In the genomic region with DNA sequence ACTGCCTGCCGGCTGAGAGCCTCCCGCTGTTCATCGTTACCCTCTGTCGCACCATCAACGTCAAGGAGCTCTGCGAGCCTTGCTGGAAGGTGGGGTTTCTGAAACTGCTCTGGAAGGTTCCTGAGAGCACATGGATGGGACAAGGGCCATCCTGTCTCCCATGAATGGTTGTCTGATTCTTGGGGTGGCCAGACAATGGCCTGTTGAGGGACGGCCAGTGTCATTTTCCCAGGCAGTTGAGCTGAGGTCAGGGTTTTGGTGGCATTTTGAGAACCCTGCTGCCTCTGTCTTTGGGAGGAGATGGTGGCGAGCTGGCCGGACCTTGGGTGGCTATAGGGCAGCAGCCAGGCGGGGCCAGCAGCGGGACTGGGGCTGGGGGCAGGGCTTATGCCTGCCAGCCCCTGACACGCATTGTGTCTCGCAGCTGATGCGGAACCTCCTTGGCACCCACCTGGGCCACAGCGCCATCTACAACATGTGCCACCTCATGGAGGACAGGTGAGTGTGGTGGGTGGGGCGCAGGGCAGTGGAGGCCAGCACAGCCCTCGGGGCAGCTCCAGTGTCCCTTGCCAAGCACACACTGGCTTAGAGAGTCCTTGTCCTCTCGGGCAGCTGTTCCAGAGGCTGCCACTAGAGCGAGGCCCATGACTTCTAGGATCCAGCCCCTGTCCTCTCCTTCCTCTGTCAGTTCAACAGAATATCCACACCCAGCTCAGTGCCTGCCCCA, we compare ENCODE assay signal across 10 cellular contexts. TPM values are rescaled to one million over a fixed set of nuclear protein-coding genes. Genes with fewer than 3 reads are reported as not detected.
DNase-seq lines count a peak whose midpoint lies in the region; ATAC-seq, FAIRE-seq and TF ChIP-seq lines count a peak whose summit lies in the region.
"Had no signal": no experiment of that assay in that cellular context is flagged by ENCODE, and none has a peak within 500 bp of the region (broad histone marks: within the 10 kb centered on the region; RNA-seq: fewer than 3 reads in every experiment).

No MANE protein-coding gene starts in this region.

- no peak overlapping the region for H3K9ac ChIP-seq in DND-41 (ENCODE audit: low read depth, low read length)
- H3K9ac ChIP-seq in IMR-90 (ENCODE audit: low read depth, low read length), result no peak overlapping the region
- no peak overlapping the region for H3K9ac ChIP-seq in H1 (replicated peaks in 1 of 4; ENCODE audit: extremely low read depth in 1 of 4, low read depth in 3 of 4, low read length in 3 of 4)

- H2BK5ac ChIP-seq in IMR-90 (ENCODE audit: low read depth, low read length, poor library complexity, severe bottlenecking) (no peak overlapping the region), H1 (ENCODE audit: low read depth, low read length) (no peak overlapping the region)

- H3K18ac ChIP-seq in IMR-90 (ENCODE audit: low read depth, low read length), result no peak overlapping the region
- no peak overlapping the region for H3K18ac ChIP-seq in H1 (ENCODE audit: extremely low read depth, low read length)

- H3K14ac ChIP-seq in IMR-90 (replicated peaks; ENCODE audit: low read depth, low read length) (no peak overlapping the region), H1 (ENCODE audit: insufficient read length) (no peak overlapping the region)

- H2BK120ac ChIP-seq in IMR-90 (ENCODE audit: low read depth, low read length) (no peak overlapping the region), H1 (replicated peaks; ENCODE audit: low read depth, low read length) (no peak overlapping the region)

- dilution Hi-C loops in IMR-90 (cut with HindIII; ENCODE audit: low sequenced_read_pairs, unreplicated experiment), result no loop called here

- H3K79me1 ChIP-seq in IMR-90 (ENCODE audit: low read depth in 1 of 2, low read length in 2 of 2) (peaks cover 5 to 28% of the 10 kb centered on the region in 2 experiments; a peak in 3 of 4 replicates), H1 (ENCODE audit: low read depth, low read length) (no peaks in the 10 kb centered on the region)

- H3K23ac ChIP-seq in IMR-90 (ENCODE audit: low read depth, low read length) (no peak overlapping the region), H1 (ENCODE audit: insufficient read length) (no peak overlapping the region)

- H3K9me3 Mint-ChIP-seq in osteocyte (ENCODE audit: unreplicated experiment), result no peaks in the 10 kb centered on the region

- H4K20me1 ChIP-seq in DND-41 (ENCODE audit: insufficient read depth, low read length) (peaks cover 7% of the 10 kb centered on the region; the same call in 1 of the 2 replicates), IMR-90 (ENCODE audit: insufficient read depth, low read length) (no peaks in the 10 kb centered on the region; the same call in 1 of the 2 replicates), H1 (replicated peaks in 1 of 2; ENCODE audit: control insufficient read depth in 1 of 2, insufficient read depth in 2 of 2, low read length in 2 of 2) (peaks cover 2 to 11% of the 10 kb centered on the region in 2 experiments)

- no peak for ATAC-seq in DND-41 (ENCODE audit: insufficient read depth, low read depth)
- no peak for ATAC-seq in IMR-90 (ENCODE audit: low read depth)

- H2AFZ ChIP-seq in DND-41 (ENCODE audit: low read depth, low read length) (no peak overlapping the region), IMR-90 (replicated peaks; ENCODE audit: low read length, poor library complexity) (no peak overlapping the region), H1 (ENCODE audit: low read length) (no peak overlapping the region)

- no peaks in the 10 kb centered on the region for H3K79me2 ChIP-seq in DND-41 (ENCODE audit: insufficient read depth, low read length)
- no peaks in the 10 kb centered on the region for H3K79me2 ChIP-seq in H1 (ENCODE audit: control insufficient read depth in 1 of 2, insufficient read depth in 2 of 2, low read length in 2 of 2)

- H2AK5ac ChIP-seq in IMR-90 (ENCODE audit: low read depth, low read length), result no peak overlapping the region
- H2AK5ac ChIP-seq in H1 (ENCODE audit: low read depth, low read length), result no peak overlapping the region

- H3K4me3 ChIP-seq in DND-41 (ENCODE audit: low read depth in 1 of 2, low read length in 2 of 2) (no peak overlapping the region), IMR-90 (ENCODE audit: insufficient read depth, low read depth, low read length) (no peak overlapping the region), H1 (ENCODE audit: extremely low read depth in 1 of 4, insufficient read depth in 2 of 4, low read depth in 3 of 4, low read length in 4 of 4) (no peak overlapping the region)

- no peaks in the 10 kb centered on the region for H3K4me1 Mint-ChIP-seq in osteocyte (ENCODE audit: unreplicated experiment)

- H3K4me2 ChIP-seq in DND-41 (ENCODE audit: insufficient read depth, low read length) (no peak overlapping the region), IMR-90 (ENCODE audit: low read depth, low read length) (no peak overlapping the region), H1 (ENCODE audit: insufficient read depth in 1 of 2, low read depth in 2 of 2, low read length in 2 of 2) (no peak overlapping the region)

- H3K27me3 ChIP-seq in DND-41 (ENCODE audit: insufficient read depth, low read length, poor library complexity), result no peaks in the 10 kb centered on the region
- no peaks in the 10 kb centered on the region for H3K27me3 ChIP-seq in IMR-90 (ENCODE audit: control insufficient read depth, insufficient read depth, low read length)
- H3K27me3 ChIP-seq in H1 (replicated peaks in 1 of 4; ENCODE audit: control insufficient read depth in 3 of 4, extremely low read depth in 1 of 4, insufficient read depth in 3 of 4, low read length in 3 of 4), result no peaks in the 10 kb centered on the region

- H3K23me2 ChIP-seq in H1 (ENCODE audit: low read depth, low read length), result no peaks in the 10 kb centered on the region

- H3K4me1 ChIP-seq in DND-41 (ENCODE audit: insufficient read depth, low read length) (no peaks in the 10 kb centered on the region), IMR-90 (ENCODE audit: control insufficient read depth, insufficient read depth, low read length) (no peaks in the 10 kb centered on the region), H1 (replicated peaks in 1 of 4; ENCODE audit: control insufficient read depth in 3 of 4, insufficient read depth in 4 of 4, low read length in 3 of 4) (no peaks in the 10 kb centered on the region)

- FAIRE-seq in H1 (lab: Jason Lieb, UNC), result no peak
- FAIRE-seq in frontal cortex (lab: Jason Lieb, UNC), result no peak
- FAIRE-seq: colon had no signal

- DNase-seq in DND-41 (no peak), IMR-90 (no peak), H1 (ENCODE audit: low read depth in 1 of 2, low spot score in 2 of 2) (no peak), osteocyte (ENCODE audit: extremely low spot score, unreplicated experiment) (no peak), frontal cortex (ENCODE audit: low spot score in 2 of 2) (no peak), RPMI8226 (no peak)
- DNase-seq in stimulated activated CD4-positive, alpha-beta T cell treated with anti-CD3 and anti-CD28 coated beads, Interleukin-12 subunit alpha, Interleukin-12 subunit beta, amount 100 ng/mL, for 4 hours, result no peak
- DNase-seq: activated T-cell treated with anti-CD3 and anti-CD28 coated beads, Interleukin-2, amount 50 U/mL, for 1 hour; NCI-H2029 treated with DMSO at 0.1 percent for 48 hours had no signal

- no peak for TF ChIP-seq POLR2A in IMR-90 (IDR thresholded peaks at IDR 0.05; ENCODE audit: low read depth, low read length)
- TF ChIP-seq POLR2A in H1 (IDR thresholded peaks at IDR 0.05; ENCODE audit: control extremely low read depth in 1 of 2, low read depth in 2 of 2, low read length in 2 of 2), result no peak

- no peaks in the 10 kb centered on the region for H3K9me3 ChIP-seq in DND-41 (ENCODE audit: insufficient read depth, low read length, severe bottlenecking)
- no peaks in the 10 kb centered on the region for H3K9me3 ChIP-seq in IMR-90 (ENCODE audit: control insufficient read depth, insufficient read depth, low read length)
- no peaks in the 10 kb centered on the region for H3K9me3 ChIP-seq in H1 (ENCODE audit: insufficient read depth in 2 of 2, low read depth in 1 of 2, low read length in 1 of 2)

- H3K56ac ChIP-seq in IMR-90 (ENCODE audit: extremely low read depth, insufficient read depth, low read length), result no peak overlapping the region
- no peak overlapping the region for H3K56ac ChIP-seq in H1 (replicated peaks; ENCODE audit: insufficient read length, low read depth, low read length)

- no peak overlapping the region for H3K4me3 Mint-ChIP-seq in osteocyte (ENCODE audit: unreplicated experiment)

- H4K91ac ChIP-seq in IMR-90 (ENCODE audit: insufficient read depth, low read depth, low read length), result no peak overlapping the region
- no peak overlapping the region for H4K91ac ChIP-seq in H1 (replicated peaks; ENCODE audit: insufficient read length, low read length)

- CTCF ChIA-PET in IMR-90 (lab: Yijun Ruan, JAX), result no interaction called here
- CTCF ChIA-PET in H1 (lab: Charles Lee; ENCODE audit: partially characterized antibody), result interaction anchor here (0.7 to 2.6 kb wide), 25 partner anchors 9 to 96 kb away, joined by 3 to 22 read pairs (median 5); partner anchors contain the start of genes NPW, NTHL1 and TSC2

- H2BK12ac ChIP-seq in H1 (ENCODE audit: low read depth, low read length), result no peak overlapping the region

- TF ChIP-seq RAD21 in IMR-90 (IDR thresholded peaks at IDR 0.05; ENCODE audit: low read length) (no peak), H1 (IDR thresholded peaks at IDR 0.05 in 1 of 2, conservative IDR thresholded peaks at IDR 0.05 in 1 of 2; ENCODE audit: low read depth in 2 of 2, low read length in 2 of 2) (peak; percentile 15 to 17; a peak in 2 of 4 replicates)

- no peak overlapping the region for H4K5ac ChIP-seq in IMR-90 (ENCODE audit: low read depth, low read length)
- H4K5ac ChIP-seq in H1 (ENCODE audit: insufficient read length, low read depth, low read length), result no peak overlapping the region

- H3K27ac ChIP-seq in DND-41 (ENCODE audit: low read length) (no peak overlapping the region), IMR-90 (ENCODE audit: insufficient read depth, low read length) (no peak overlapping the region), H1 (ENCODE audit: low read depth, low read length) (no peak overlapping the region; the same call in 1 of the 2 replicates)

- H3K36me3 ChIP-seq in DND-41 (ENCODE audit: insufficient read depth, low read length), result peaks cover 72% of the 10 kb centered on the region
- peaks cover 66% of the 10 kb centered on the region for H3K36me3 ChIP-seq in IMR-90 (ENCODE audit: control insufficient read depth, insufficient read depth, low read length)
- peaks cover 0 to 5% (median 4%) of the 10 kb centered on the region in 4 experiments; a peak in 3 of 8 replicates for H3K36me3 ChIP-seq in H1 (ENCODE audit: control insufficient read depth in 2 of 4, insufficient read depth in 4 of 4, low read length in 3 of 4)

- H4K8ac ChIP-seq in IMR-90 (ENCODE audit: low read depth in 2 of 2, low read length in 2 of 2) (no peak overlapping the region), H1 (ENCODE audit: extremely low read depth, insufficient read depth, low read length) (no peak overlapping the region)

- TF ChIP-seq CTCF in DND-41 (IDR thresholded peaks at IDR 0.05; ENCODE audit: borderline replicate concordance, extremely low read depth, low read length, poor library complexity, severe bottlenecking) (peak; percentile 32), IMR-90 (conservative IDR thresholded peaks at IDR 0.05; ENCODE audit: low read depth, low read length) (no peak), H1 (IDR thresholded peaks at IDR 0.05; ENCODE audit: control extremely low read depth in 1 of 3, insufficient read depth in 1 of 3, low read depth in 1 of 3, low read length in 3 of 3) (peak in 2 of 3 experiments; percentile 43 to 53; a peak in 3 of 4 replicates), osteocyte (IDR thresholded peaks at IDR 0.05) (peak; percentile 31)

- in situ Hi-C loops in IMR-90 (cut with MboI; ENCODE audit: low sequenced_read_pairs), result no loop called here

- intact Hi-C loops in IMR-90 (cut with micrococcal nuclease), result loop anchor here (1.0 kb wide), 1 partner anchor 34 kb away; no protein-coding TSS in a partner anchor

- TF ChIP-seq EP300 in H1 (IDR thresholded peaks at IDR 0.05; ENCODE audit: borderline replicate concordance in 1 of 2, low read depth in 2 of 2, low read length in 2 of 2), result no peak

- H3K4ac ChIP-seq in IMR-90 (ENCODE audit: low read depth, low read length) (no peak overlapping the region), H1 (replicated peaks; ENCODE audit: insufficient read length, low read depth, low read length) (no peak overlapping the region)

- H2AK9ac ChIP-seq in IMR-90 (replicated peaks; ENCODE audit: low read depth, low read length, poor library complexity), result peak overlapping the region; percentile 42

- H3K36me3 Mint-ChIP-seq in osteocyte (ENCODE audit: unreplicated experiment), result peaks cover 25% of the 10 kb centered on the region

- no peak overlapping the region for H2BK20ac ChIP-seq in IMR-90 (ENCODE audit: low read depth, low read length)
- H2BK20ac ChIP-seq in H1 (ENCODE audit: low read length), result no peak overlapping the region

- H2BK15ac ChIP-seq in IMR-90 (ENCODE audit: low read depth, low read length), result no peak overlapping the region
- H2BK15ac ChIP-seq in H1 (ENCODE audit: low read length), result no peak overlapping the region

- no TSS peak for BruUV-seq in IMR-90 (replicated peaks; lab: Mats Ljungman, UMichigan)

- 98% methylated on average over 10 of the region's 19 CpGs; no CpG with 5 or more reads in 1 of the 2 experiments for WGBS in IMR-90 (ENCODE audit: extremely low coverage in 2 of 2, insufficient read length in 1 of 2), 2 experiments
- 89% methylated on average over 17 of the region's 19 CpGs; no CpG with 5 or more reads in 1 of the 2 experiments for WGBS in H1 (ENCODE audit: extremely low coverage in 1 of 2, insufficient coverage in 1 of 2, insufficient read length in 1 of 2, insufficient replicate concordance in 2 of 2, low coverage in 1 of 2, low lambda C conversion rate in 2 of 2, missing lambda C conversion rate in 1 of 2), 2 experiments

- POLR2A ChIA-PET in IMR-90 (lab: Charles Lee; ENCODE audit: unreplicated experiment) (no interaction called here), H1 (lab: Charles Lee; ENCODE audit: partially characterized antibody) (interaction anchor here (1.0 to 2.3 kb wide), 6 partner anchors 9 to 99 kb away, joined by 3 to 12 read pairs (median 4); partner anchors contain the start of genes NTHL1, TRAF7 and TSC2)

- no peaks in the 10 kb centered on the region for H3K9me1 ChIP-seq in IMR-90 (ENCODE audit: insufficient read depth, low read length)

- H3K27me3 Mint-ChIP-seq in osteocyte (ENCODE audit: unreplicated experiment), result no peaks in the 10 kb centered on the region

- H3K27ac Mint-ChIP-seq in osteocyte (ENCODE audit: unreplicated experiment), result no peak overlapping the region

RNA-seq across cellular contexts. Expression of gene TSC2, which starts 9.1 kb away (rescaled TPM):
- total RNA-seq in IMR-90 (2012; rRNA removed) (22.8 and 31.4 TPM in 2 replicates), osteocyte (183 and 194 TPM in 2 replicates), frontal cortex (39.5 TPM)
- polyA plus RNA-seq in IMR-90 (2012; rRNA removed) (88.6 and 95.9 TPM in 2 replicates), H1 (2011; rRNA removed) (65.9 and 90.2 TPM in 2 replicates)
- polyA plus RNA-seq in IMR-90 (2012; cell fraction: cytosol; rRNA removed), result 51.7 and 66.3 TPM in 2 replicates
- 202 and 503 TPM in 2 replicates for polyA plus RNA-seq in IMR-90 (2012; cell fraction: nucleus; rRNA removed; ENCODE audit: low replicate concordance)
- 91.1 and 96.6 TPM in 2 replicates for total RNA-seq in H1 (2021; fragmentation: NEBNext Ultra II Directional; extraction: Animal tissue kit (Norgen Biotek cat#: 25700))
- polyA plus RNA-seq in H1 (2011; cell fraction: cytosol; rRNA removed), result 41.7 TPM
- polyA plus RNA-seq in H1 (2011; cell fraction: nucleus; rRNA removed), result 431 TPM
- 79.5 to 86.9 TPM (median 82.8 TPM) in 4 replicates for polyA plus RNA-seq in H1 (2012, experiment 1 of 2)
- polyA plus RNA-seq in H1 (2012, experiment 2 of 2), result 60.3 TPM
- polyA plus RNA-seq in H1 (2013, experiment 1 of 2), result 39.2 TPM
- 39.2 TPM for polyA plus RNA-seq in H1 (2013, experiment 2 of 2)
- polyA minus RNA-seq in H1 (2011; rRNA and poly(A)+ RNA removed), result 71.6 and 74.8 TPM in 2 replicates
- polyA minus RNA-seq in H1 (2011; cell fraction: cytosol; rRNA and poly(A)+ RNA removed), result 70.0 TPM
- polyA minus RNA-seq in H1 (2011; cell fraction: nucleus; rRNA and poly(A)+ RNA removed), result 98.2 TPM

RNA-seq across cellular contexts. Expression of gene NTHL1, which starts 9.2 kb away (rescaled TPM):
- total RNA-seq in IMR-90 (2012; rRNA removed) (22.8 and 28.1 TPM in 2 replicates), osteocyte (22.2 and 24.3 TPM in 2 replicates), frontal cortex (33.4 TPM)
- polyA plus RNA-seq in IMR-90 (2012; rRNA removed) (28.0 and 33.3 TPM in 2 replicates), H1 (2011; rRNA removed) (150 and 209 TPM in 2 replicates)
- polyA plus RNA-seq in IMR-90 (2012; cell fraction: cytosol; rRNA removed), result 46.3 and 54.8 TPM in 2 replicates
- polyA plus RNA-seq in IMR-90 (2012; cell fraction: nucleus; rRNA removed; ENCODE audit: low replicate concordance), result 20.6 and 53.2 TPM in 2 replicates
- 70.9 and 84.5 TPM in 2 replicates for total RNA-seq in H1 (2021; fragmentation: NEBNext Ultra II Directional; extraction: Animal tissue kit (Norgen Biotek cat#: 25700))
- 159 TPM for polyA plus RNA-seq in H1 (2011; cell fraction: cytosol; rRNA removed)
- 107 TPM for polyA plus RNA-seq in H1 (2011; cell fraction: nucleus; rRNA removed)
- polyA plus RNA-seq in H1 (2012, experiment 1 of 2), result 24.3 to 84.5 TPM (median 77.9 TPM) in 4 replicates
- 61.3 TPM for polyA plus RNA-seq in H1 (2012, experiment 2 of 2)
- polyA plus RNA-seq in H1 (2013, experiment 1 of 2), result 43.2 TPM
- polyA plus RNA-seq in H1 (2013, experiment 2 of 2), result 47.0 TPM
- polyA minus RNA-seq in H1 (2011; rRNA and poly(A)+ RNA removed), result 26.8 and 36.7 TPM in 2 replicates
- polyA minus RNA-seq in H1 (2011; cell fraction: cytosol; rRNA and poly(A)+ RNA removed), result 44.5 TPM
- polyA minus RNA-seq in H1 (2011; cell fraction: nucleus; rRNA and poly(A)+ RNA removed), result 28.0 TPM

RNA-seq across cellular contexts. Expression of gene NHERF2, which starts 30.1 kb away (rescaled TPM):
- 18.6 and 20.8 TPM in 2 replicates for total RNA-seq in IMR-90 (2012; rRNA removed)
- 77.8 and 96.6 TPM in 2 replicates for polyA plus RNA-seq in IMR-90 (2012; rRNA removed)
- polyA plus RNA-seq in IMR-90 (2012; cell fraction: cytosol; rRNA removed), result 98.1 and 126 TPM in 2 replicates
- 54.5 and 134 TPM in 2 replicates for polyA plus RNA-seq in IMR-90 (2012; cell fraction: nucleus; rRNA removed; ENCODE audit: low replicate concordance)
- total RNA-seq in H1 (2021; fragmentation: NEBNext Ultra II Directional; extraction: Animal tissue kit (Norgen Biotek cat#: 25700)), result 19.3 and 19.6 TPM in 2 replicates
- 13.9 and 22.4 TPM in 2 replicates for polyA plus RNA-seq in H1 (2011; rRNA removed)
- polyA plus RNA-seq in H1 (2011; cell fraction: cytosol; rRNA removed), result 14.3 TPM
- polyA plus RNA-seq in H1 (2011; cell fraction: nucleus; rRNA removed), result 15.4 TPM
- 6.9 to 18.2 TPM (median 15.2 TPM) in 4 replicates for polyA plus RNA-seq in H1 (2012, experiment 1 of 2)
- polyA plus RNA-seq in H1 (2012, experiment 2 of 2), result 11.5 TPM
- polyA plus RNA-seq in H1 (2013, experiment 1 of 2), result 16.9 TPM
- polyA plus RNA-seq in H1 (2013, experiment 2 of 2), result 16.5 TPM
- 2.1 and 3.3 TPM in 2 replicates for polyA minus RNA-seq in H1 (2011; rRNA and poly(A)+ RNA removed)
- 10.2 TPM for polyA minus RNA-seq in H1 (2011; cell fraction: cytosol; rRNA and poly(A)+ RNA removed)
- polyA minus RNA-seq in H1 (2011; cell fraction: nucleus; rRNA and poly(A)+ RNA removed), result 1.9 TPM
- 143 and 146 TPM in 2 replicates for total RNA-seq in osteocyte
- total RNA-seq in frontal cortex, result 13.5 TPM

RNA-seq across cellular contexts. Expression of gene NPW, which starts 37.3 kb away (rescaled TPM):
- total RNA-seq in IMR-90 (2012; rRNA removed), result 0.18 TPM in 1 of 2 replicates, not detected in the other
- 2.0 and 3.7 TPM in 2 replicates for polyA plus RNA-seq in IMR-90 (2012; rRNA removed)
- 6.1 and 9.0 TPM in 2 replicates for polyA plus RNA-seq in IMR-90 (2012; cell fraction: cytosol; rRNA removed)
- 2.5 and 7.1 TPM in 2 replicates for polyA plus RNA-seq in IMR-90 (2012; cell fraction: nucleus; rRNA removed; ENCODE audit: low replicate concordance)
- 8.1 and 10.3 TPM in 2 replicates for total RNA-seq in H1 (2021; fragmentation: NEBNext Ultra II Directional; extraction: Animal tissue kit (Norgen Biotek cat#: 25700))
- 4.0 and 7.8 TPM in 2 replicates for polyA plus RNA-seq in H1 (2011; rRNA removed)
- 2.0 TPM for polyA plus RNA-seq in H1 (2011; cell fraction: cytosol; rRNA removed)
- polyA plus RNA-seq in H1 (2011; cell fraction: nucleus; rRNA removed), result 4.4 TPM
- polyA plus RNA-seq in H1 (2012, experiment 1 of 2), result 3.4 to 6.5 TPM (median 4.5 TPM) in 4 replicates
- 9.6 TPM for polyA plus RNA-seq in H1 (2012, experiment 2 of 2)
- 11.2 TPM for polyA plus RNA-seq in H1 (2013, experiment 1 of 2)
- polyA plus RNA-seq in H1 (2013, experiment 2 of 2), result 14.0 TPM
- not detected in 2 replicates for polyA minus RNA-seq in H1 (2011; rRNA and poly(A)+ RNA removed)
- polyA minus RNA-seq in H1 (2011; cell fraction: cytosol; rRNA and poly(A)+ RNA removed), result 9.9 TPM
- polyA minus RNA-seq in H1 (2011; cell fraction: nucleus; rRNA and poly(A)+ RNA removed), result 1.4 TPM
- total RNA-seq in osteocyte, result 4.1 and 4.4 TPM in 2 replicates
- total RNA-seq in frontal cortex, result not detected

RNA-seq across cellular contexts. Expression of gene ZNF598, which starts 47.2 kb away (rescaled TPM):
- 3.4 and 4.4 TPM in 2 replicates for total RNA-seq in IMR-90 (2012; rRNA removed)
- polyA plus RNA-seq in IMR-90 (2012; rRNA removed), result 36.4 and 40.6 TPM in 2 replicates
- polyA plus RNA-seq in IMR-90 (2012; cell fraction: cytosol; rRNA removed), result 23.6 and 37.3 TPM in 2 replicates
- polyA plus RNA-seq in IMR-90 (2012; cell fraction: nucleus; rRNA removed; ENCODE audit: low replicate concordance), result 98.8 and 225 TPM in 2 replicates
- total RNA-seq in H1 (2021; fragmentation: NEBNext Ultra II Directional; extraction: Animal tissue kit (Norgen Biotek cat#: 25700)), result 47.6 and 51.7 TPM in 2 replicates
- polyA plus RNA-seq in H1 (2011; rRNA removed), result 29.3 and 43.0 TPM in 2 replicates
- polyA plus RNA-seq in H1 (2011; cell fraction: cytosol; rRNA removed), result 32.3 TPM
- polyA plus RNA-seq in H1 (2011; cell fraction: nucleus; rRNA removed), result 108 TPM
- 16.9 to 39.8 TPM (median 34.7 TPM) in 4 replicates for polyA plus RNA-seq in H1 (2012, experiment 1 of 2)
- 28.2 TPM for polyA plus RNA-seq in H1 (2012, experiment 2 of 2)
- 32.1 TPM for polyA plus RNA-seq in H1 (2013, experiment 1 of 2)
- polyA plus RNA-seq in H1 (2013, experiment 2 of 2), result 31.4 TPM
- 10.2 and 11.0 TPM in 2 replicates for polyA minus RNA-seq in H1 (2011; rRNA and poly(A)+ RNA removed)
- polyA minus RNA-seq in H1 (2011; cell fraction: cytosol; rRNA and poly(A)+ RNA removed), result 34.1 TPM
- polyA minus RNA-seq in H1 (2011; cell fraction: nucleus; rRNA and poly(A)+ RNA removed), result 28.8 TPM
- 45.4 and 46.9 TPM in 2 replicates for total RNA-seq in osteocyte
- 5.7 TPM for total RNA-seq in frontal cortex
